In genomic region chr10:31836569-31837406, GRCh38 we compare ENCODE assay signal across 7 cellular contexts.
DNase-seq lines count a peak whose midpoint lies in the region; ATAC-seq, FAIRE-seq and TF ChIP-seq lines count a peak whose summit lies in the region.

No MANE protein-coding gene starts in this region.

- H3K4me1 ChIP-seq in hepatocyte (ENCODE audit: insufficient read depth): no peaks in the 10 kb centered on the region
- no peaks in the 10 kb centered on the region for H3K4me1 ChIP-seq in tibial artery

- DNase-seq in GM06990 (ENCODE audit: extremely low read depth, insufficient read length): no peak
- peak; percentile 55 for DNase-seq in hepatocyte (ENCODE audit: low spot score)
- no peak for DNase-seq in tibial artery
- no peak for DNase-seq in GM19240 (ENCODE audit: insufficient read length, low spot score)
- no peak for DNase-seq in GM19239 (ENCODE audit: insufficient read length, low spot score)

- TF ChIP-seq CTCF in GM06990 (IDR thresholded peaks at IDR 0.05; ENCODE audit: insufficient read depth, low read length, poor library complexity, severe bottlenecking) (peak; percentile 81), hepatocyte (IDR thresholded peaks at IDR 0.05; ENCODE audit: poor library complexity) (peak; percentile 63), tibial artery (IDR thresholded peaks at IDR 0.05) (peak; percentile 34 to 47)

- no peak overlapping the region for H3K27ac ChIP-seq in hepatocyte
- H3K27ac ChIP-seq in tibial artery: no peak overlapping the region

- H3K79me2 ChIP-seq in hepatocyte: no peaks in the 10 kb centered on the region

- ATAC-seq in HG03342 (IDR thresholded peaks at IDR 0.05; ENCODE audit: unreplicated experiment): peak; percentile 72

- intact Hi-C loops in tibial artery (cut with DNase I; ENCODE audit: low total_unique reads): no loop called here

- H4K20me1 ChIP-seq in hepatocyte (ENCODE audit: insufficient read depth, poor library complexity, severe bottlenecking): no peaks in the 10 kb centered on the region

- WGBS in hepatocyte (ENCODE audit: low lambda C conversion rate, missing lambda C conversion rate): 82% methylated on average over 9 of the region's 9 CpGs

- FAIRE-seq in TTC549 (lab: Jason Lieb, UNC) (peak; percentile 79), GM19239 (lab: Jason Lieb, UNC) (no peak)

- H3K27me3 ChIP-seq in GM06990 (replicated peaks; ENCODE audit: control insufficient read depth, insufficient read depth, low read length) (no peaks in the 10 kb centered on the region), hepatocyte (no peaks in the 10 kb centered on the region), tibial artery (no peaks in the 10 kb centered on the region)

- H3K36me3 ChIP-seq in GM06990 (ENCODE audit: control insufficient read depth, insufficient read depth, low read length) (no peaks in the 10 kb centered on the region), hepatocyte (replicated peaks; ENCODE audit: insufficient read depth, low read depth) (no peaks in the 10 kb centered on the region), tibial artery (peaks cover 0 to 4% (median 0%) of the 10 kb centered on the region in 3 donors)

- H3K9me3 ChIP-seq in hepatocyte (ENCODE audit: low read depth): no peaks in the 10 kb centered on the region
- no peaks in the 10 kb centered on the region for H3K9me3 ChIP-seq in tibial artery

- H2AFZ ChIP-seq in hepatocyte: no peak overlapping the region

- H3K4me3 ChIP-seq in GM06990 (replicated peaks; ENCODE audit: low read depth, low read length) (peak overlapping the region; percentile 52), hepatocyte (no peak overlapping the region), tibial artery (no peak overlapping the region)

- no peaks in the 10 kb centered on the region for H3K9me2 ChIP-seq in hepatocyte (replicated peaks; ENCODE audit: insufficient read depth)

- H3K4me2 ChIP-seq in hepatocyte: no peak overlapping the region
